11 cellular contexts compared by ENCODE assay signal in genomic region chr6:158717341-158718328, GRCh38.
DNase-seq lines count a peak whose midpoint lies in the region; ATAC-seq, FAIRE-seq and TF ChIP-seq lines count a peak whose summit lies in the region.
"Had no signal": no experiment of that assay in that cellular context is flagged by ENCODE, and none has a peak within 500 bp of the region (broad histone marks: within the 10 kb centered on the region; RNA-seq: fewer than 3 reads in every experiment).

No MANE protein-coding gene starts in this region.

- H3K4me3 Mint-ChIP-seq in effector memory CD8-positive, alpha-beta T cell = peak overlapping the region; percentile 85 to 86

- DNase-seq in GM12891 (ENCODE audit: insufficient read length, low spot score) = peak; percentile 24
- DNase-seq in effector memory CD8-positive, alpha-beta T cell = peak; percentile 22 to 40 (median 29)
- no peak for DNase-seq in HEK293T (ENCODE audit: extremely low spot score)
- DNase-seq in stimulated activated CD4-positive, alpha-beta T cell treated with anti-CD3 and anti-CD28 coated beads, Interleukin-2, amount 100 ng/mL, for 24 hours = no peak
- no peak for DNase-seq in NCI-H345 treated with DMSO at 0.1 percent for 48 hours (lab: John Stamatoyannopoulos, UW; ENCODE audit: unreplicated experiment)
- no peak for DNase-seq in substantia nigra (lab: John Stamatoyannopoulos, UW)
- DNase-seq: left colon had no signal

- POLR2A ChIA-PET in HEK293T (lab: Yijun Ruan, JAX) = interaction anchor here (0.6 kb wide), 1 partner anchor 152 kb away, joined by 3 read pairs; no protein-coding TSS in a partner anchor

- peak; percentile 87 for FAIRE-seq in GM12891 (lab: Jason Lieb, UNC)
- FAIRE-seq: astrocyte, RCC 7860 had no signal

- TF ChIP-seq POLR2A in GM12891 (IDR thresholded peaks at IDR 0.05; ENCODE audit: low read depth, low read length) = no peak

- no peak overlapping the region for H3K27ac ChIP-seq in substantia nigra (ENCODE audit: low read depth, low read length, poor library complexity, severe bottlenecking)

- H3K27me3 Mint-ChIP-seq in effector memory CD8-positive, alpha-beta T cell = no peaks in the 10 kb centered on the region

- peaks cover 59 to 68% of the 10 kb centered on the region in 2 donors for H3K4me1 Mint-ChIP-seq in effector memory CD8-positive, alpha-beta T cell (ENCODE audit: low read depth in 2 of 2)

- CTCF ChIA-PET in HEK293T (lab: Yijun Ruan, JAX) = interaction anchor here (0.7 to 2.4 kb wide), 14 partner anchors 10 to 389 kb away, joined by 3 to 35 read pairs (median 4); no protein-coding TSS in a partner anchor

- peaks cover 48% of the 10 kb centered on the region for H3K36me3 Mint-ChIP-seq in effector memory CD8-positive, alpha-beta T cell (ENCODE audit: insufficient read depth)

- ATAC-seq in GM19463 (IDR thresholded peaks at IDR 0.05; ENCODE audit: unreplicated experiment) = peak; percentile 66
- peak; percentile 77 for ATAC-seq in HG03175 (IDR thresholded peaks at IDR 0.05; ENCODE audit: unreplicated experiment)
- ATAC-seq in effector memory CD8-positive, alpha-beta T cell (replicated peaks) = peak; percentile 62

- peak overlapping the region; percentile 98 to 99 for H3K27ac Mint-ChIP-seq in effector memory CD8-positive, alpha-beta T cell

- H3K9me3 Mint-ChIP-seq in effector memory CD8-positive, alpha-beta T cell = no peaks in the 10 kb centered on the region

TF ChIP-seq in GM12891, 5 proteins besides CTCF, POLR2A, EP300 and RAD21:
- TF ChIP-seq POLR2AphosphoS5 (IDR thresholded peaks at IDR 0.05; ENCODE audit: low read depth, low read length) (no peak), POU2F2 (IDR thresholded peaks at IDR 0.05; ENCODE audit: low read depth, low read length) (no peak), TAF1 (IDR thresholded peaks at IDR 0.05; ENCODE audit: low read depth, low read length) (no peak), PAX5 (IDR thresholded peaks at IDR 0.05; ENCODE audit: insufficient read depth, low read length, severe bottlenecking) (no peak), SPI1 (IDR thresholded peaks at IDR 0.05; ENCODE audit: low read depth, low read length) (peak; percentile 79)

TF ChIP-seq in HEK293T, 16 proteins besides CTCF, POLR2A, EP300 and RAD21:
- no peak for TF ChIP-seq L3MBTL2 (conservative IDR thresholded peaks at IDR 0.05)
- TF ChIP-seq FOXM1 (IDR thresholded peaks at IDR 0.05; ENCODE audit: borderline replicate concordance) = no peak
- TF ChIP-seq LEF1 (IDR thresholded peaks at IDR 0.05; ENCODE audit: borderline replicate concordance) = no peak
- TF ChIP-seq FOXK2 (IDR thresholded peaks at IDR 0.05) = no peak
- no peak for TF ChIP-seq NFRKB (IDR thresholded peaks at IDR 0.05)
- TF ChIP-seq ZNF384 (IDR thresholded peaks at IDR 0.05) = no peak
- TF ChIP-seq ELF4 (IDR thresholded peaks at IDR 0.05) = no peak
- TF ChIP-seq SUZ12 (IDR thresholded peaks at IDR 0.05) = no peak
- no peak for TF ChIP-seq SP1 (IDR thresholded peaks at IDR 0.05)
- no peak for TF ChIP-seq TARDBP (IDR thresholded peaks at IDR 0.05)
- no peak for TF ChIP-seq PKNOX1 (IDR thresholded peaks at IDR 0.05)
- no peak for TF ChIP-seq CTBP1 (IDR thresholded peaks at IDR 0.05; ENCODE audit: borderline replicate concordance)
- no peak for TF ChIP-seq FOXA1 (IDR thresholded peaks at IDR 0.05)
- no peak for TF ChIP-seq BHLHE40 (IDR thresholded peaks at IDR 0.05; ENCODE audit: borderline replicate concordance)
- TF ChIP-seq ARNT (IDR thresholded peaks at IDR 0.05) = no peak
- TF ChIP-seq HDGF (IDR thresholded peaks at IDR 0.05; ENCODE audit: borderline replicate concordance) = no peak

Comparison
In these comparisons a context has a peak if more than half of its experiments do, and no peak if none do; other contexts are left out.
1. DNase-seq: peak in GM12891 (single experiment) and effector memory CD8-positive, alpha-beta T cell (3 of 3); none in HEK293T (single experiment), stimulated activated CD4-positive, alpha-beta T cell treated with anti-CD3 and anti-CD28 coated beads, Interleukin-2, amount 100 ng/mL, for 24 hours (0 of 2), NCI-H345 treated with DMSO at 0.1 percent for 48 hours (single experiment) and substantia nigra (0 of 49).
2. Peak in every context shown above with its lines, with median percentiles within 50 percentile points of each other: ATAC-seq.